ENCODE assay signal across 3 cellular contexts in the genomic region with DNA sequence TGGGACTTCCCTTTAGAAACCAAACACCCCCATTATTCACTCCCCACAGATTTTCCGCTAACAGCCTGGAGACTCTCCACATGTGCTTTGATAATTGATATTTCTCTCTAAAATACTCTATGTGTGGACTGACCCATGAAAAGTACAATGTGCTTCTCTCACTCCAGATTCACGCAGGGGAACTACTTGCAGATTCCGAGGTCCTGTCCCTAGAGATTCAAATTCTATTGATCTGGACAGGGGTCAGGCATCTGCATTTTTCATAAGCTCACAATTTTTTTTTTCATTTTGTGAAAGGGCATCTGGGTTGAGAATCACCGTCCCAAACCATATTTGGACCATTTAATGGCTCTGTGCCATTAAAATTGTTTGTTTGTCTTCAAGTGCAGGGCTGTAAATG.
TF ChIP-seq lines count a peak whose summit lies in the region.

No MANE protein-coding gene starts in this region.

TF ChIP-seq in GM23338, 12 proteins besides CTCF, POLR2A, EP300 and RAD21 (continues in another document):
- TF ChIP-seq POLR2AphosphoS5 (IDR thresholded peaks at IDR 0.05; ENCODE audit: low read depth) (no peak), ZNF114 (CRISPR knock-in tag; IDR thresholded peaks at IDR 0.05) (no peak), EZH2 (IDR thresholded peaks at IDR 0.05; ENCODE audit: low read depth, unreplicated experiment) (no peak), ETS1 (IDR thresholded peaks at IDR 0.05) (no peak), CREB1 (CRISPR knock-in tag; IDR thresholded peaks at IDR 0.05; ENCODE audit: low read depth) (no peak), STAT1 (IDR thresholded peaks at IDR 0.05; ENCODE audit: unreplicated experiment) (no peak), NANOG (IDR thresholded peaks at IDR 0.05; ENCODE audit: borderline replicate concordance) (no peak), ZNF331 (CRISPR knock-in tag; IDR thresholded peaks at IDR 0.05; ENCODE audit: low read depth) (no peak)

TF ChIP-seq in HEK293, 187 proteins besides CTCF, POLR2A, EP300 and RAD21:
- no peak for TF ChIP-seq AEBP2 (tag by site-specific recombination; IDR thresholded peaks at IDR 0.05; ENCODE audit: borderline replicate concordance)
- TF ChIP-seq ZNF184 (tag by site-specific recombination; IDR thresholded peaks at IDR 0.05) = no peak
- no peak for TF ChIP-seq ZNF624 (tag by site-specific recombination; IDR thresholded peaks at IDR 0.05)
- no peak for TF ChIP-seq ZNF202 (tag by site-specific recombination; IDR thresholded peaks at IDR 0.05; ENCODE audit: borderline replicate concordance)
- peak; percentile 55 for TF ChIP-seq ZBTB20 (tag by site-specific recombination; IDR thresholded peaks at IDR 0.05)
- no peak for TF ChIP-seq ZNF280C (tag by site-specific recombination; IDR thresholded peaks at IDR 0.05)

TF ChIP-seq in K562, 482 proteins besides CTCF, POLR2A, EP300 and RAD21 (continued from another document):
- TF ChIP-seq ZNF134 (CRISPR knock-in tag; conservative IDR thresholded peaks at IDR 0.05) = 0 out of 2 replicates have a peak, but pooled peaks have one; percentile 2
